Comparison of ENCODE assay signal across 24 cellular contexts in genomic region chr3:32837366-32837765, GRCh38. TPM values are rescaled to one million over a fixed set of nuclear protein-coding genes. Genes with fewer than 3 reads are reported as not detected.
A peak's percentile ranks its signal among the peaks of the same experiment; 100 is the strongest.
DNase-seq lines count a peak whose midpoint lies in the region; ATAC-seq, FAIRE-seq and TF ChIP-seq lines count a peak whose summit lies in the region.
"Had no signal": no experiment of that assay in that cellular context is flagged by ENCODE, and none has a peak within 500 bp of the region (broad histone marks: within the 10 kb centered on the region; RNA-seq: fewer than 3 reads in every experiment).

No MANE protein-coding gene starts in this region.

- H3K36me3 ChIP-seq in astrocyte (ENCODE audit: insufficient read depth, low read length), result no peaks in the 10 kb centered on the region
- no peaks in the 10 kb centered on the region for H3K36me3 ChIP-seq in iPS-18a (ENCODE audit: control insufficient read depth, low read depth, low read length)
- H3K36me3 ChIP-seq in neuronal stem cell (replicated peaks in 1 of 2; ENCODE audit: control insufficient read depth in 2 of 2, insufficient read depth in 2 of 2, low read length in 2 of 2), result peaks cover 0 to 34% of the 10 kb centered on the region in 2 donors
- no peaks in the 10 kb centered on the region for H3K36me3 ChIP-seq in MG63
- H3K36me3 ChIP-seq in PC-3 (ENCODE audit: low read depth, low read length), result no peaks in the 10 kb centered on the region

- H3K4me1 Mint-ChIP-seq in H9, result peaks cover 87 to 96% of the 10 kb centered on the region in 2 experiments
- H3K4me1 Mint-ChIP-seq in astrocyte (ENCODE audit: low read depth, unreplicated experiment), result peaks cover 57% of the 10 kb centered on the region

- H4K91ac ChIP-seq in H9 (ENCODE audit: insufficient read length, low read depth, low read length), result no peak overlapping the region
- H4K91ac ChIP-seq in neuronal stem cell (ENCODE audit: low read depth, low read length, poor library complexity), result no peak overlapping the region

- H3K9me3 Mint-ChIP-seq in H9 (no peaks in the 10 kb centered on the region; a peak in 1 of 5 replicates), astrocyte (ENCODE audit: unreplicated experiment) (no peaks in the 10 kb centered on the region)
- H3K9me3 Mint-ChIP-seq: CD4-positive, alpha-beta T cell; HFFc6 had no signal

- H3K4ac ChIP-seq in H9 (ENCODE audit: low read depth, low read length), result no peak overlapping the region
- H3K4ac ChIP-seq in neuronal stem cell (ENCODE audit: low read length), result no peak overlapping the region

- H3K9me3 ChIP-seq in H9 (ENCODE audit: control insufficient read depth, low read depth, low read length), result no peaks in the 10 kb centered on the region
- no peaks in the 10 kb centered on the region for H3K9me3 ChIP-seq in astrocyte (ENCODE audit: insufficient read depth, low read depth, low read length)
- H3K9me3 ChIP-seq in iPS-18a (ENCODE audit: control insufficient read depth, low read depth, low read length), result no peaks in the 10 kb centered on the region
- no peaks in the 10 kb centered on the region for H3K9me3 ChIP-seq in neuronal stem cell (replicated peaks in 1 of 2; ENCODE audit: control insufficient read depth in 2 of 2, insufficient read depth in 1 of 2, low read depth in 1 of 2, low read length in 2 of 2)
- no peaks in the 10 kb centered on the region for H3K9me3 ChIP-seq in MG63
- H3K9me3 ChIP-seq in PC-3 (ENCODE audit: low read length), result no peaks in the 10 kb centered on the region
- H3K9me3 ChIP-seq: A549, SK-N-SH had no signal

- H3K4me3 Mint-ChIP-seq in H9, result peak overlapping the region; percentile 35 to 71
- peak overlapping the region; percentile 66 for H3K4me3 Mint-ChIP-seq in astrocyte (ENCODE audit: unreplicated experiment)
- H3K4me3 Mint-ChIP-seq: CD4-positive, alpha-beta T cell; HFFc6 had no signal

- DNase-seq in H9 (no peak), astrocyte (ENCODE audit: low read depth) (no peak), neuronal stem cell (ENCODE audit: low spot score) (no peak), MG63 (no peak), PC-3 (no peak)
- DNase-seq: Calu3; CD4-positive, alpha-beta T cell; NCI-H1105 treated with DMSO at 0.1 percent for 48 hours; NCI-H1694; NCI-H510A; NCI-H748 treated with DMSO at 0.1 percent for 48 hours; RPMI8226; SHP77 treated with DMSO at 0.1 percent for 48 hours; SK-N-SH had no signal

- FAIRE-seq in astrocyte (lab: Jason Lieb, UNC), result no peak
- FAIRE-seq: A549, GM12878, H54 had no signal

- no peak overlapping the region for H4K5ac ChIP-seq in H9 (ENCODE audit: insufficient read length, low read depth, low read length)

- H3K23ac ChIP-seq in H9 (ENCODE audit: insufficient read length, low read depth, low read length) (no peak overlapping the region), neuronal stem cell (ENCODE audit: low read depth, low read length, poor library complexity) (no peak overlapping the region)

- no peak overlapping the region for H3K18ac ChIP-seq in H9 (ENCODE audit: insufficient read length, low read depth, low read length)
- no peak overlapping the region for H3K18ac ChIP-seq in neuronal stem cell (ENCODE audit: low read length)

- no peak overlapping the region for H3K56ac ChIP-seq in H9 (ENCODE audit: insufficient read length, low read depth, low read length)

- H2BK15ac ChIP-seq in H9 (ENCODE audit: low read depth, low read length), result no peak overlapping the region
- no peak overlapping the region for H2BK15ac ChIP-seq in neuronal stem cell (ENCODE audit: low read length)

- H3K27me3 ChIP-seq in H9 (ENCODE audit: insufficient read depth, low read length), result no peaks in the 10 kb centered on the region
- peaks cover 26% of the 10 kb centered on the region for H3K27me3 ChIP-seq in astrocyte (ENCODE audit: insufficient read depth, low read length)
- H3K27me3 ChIP-seq in iPS-18a (ENCODE audit: control insufficient read depth, insufficient read depth, low read length), result no peaks in the 10 kb centered on the region
- H3K27me3 ChIP-seq in neuronal stem cell (ENCODE audit: control insufficient read depth in 3 of 3, insufficient read depth in 3 of 3, low read depth in 1 of 3, low read length in 3 of 3), result no peaks in the 10 kb centered on the region
- no peaks in the 10 kb centered on the region for H3K27me3 ChIP-seq in MG63
- no peaks in the 10 kb centered on the region for H3K27me3 ChIP-seq in PC-3 (ENCODE audit: low read length)

- H3K27ac Mint-ChIP-seq in H9 (peak overlapping the region; percentile 92 to 94 (median 92)), astrocyte (ENCODE audit: unreplicated experiment) (peak overlapping the region; percentile 81)
- H3K27ac Mint-ChIP-seq: CD4-positive, alpha-beta T cell; HFFc6 had no signal

- no peak overlapping the region for H2BK12ac ChIP-seq in H9 (ENCODE audit: insufficient read length, low read depth, low read length)
- H2BK12ac ChIP-seq in neuronal stem cell (ENCODE audit: low read length), result no peak overlapping the region

- H3K4me2 ChIP-seq in H9 (ENCODE audit: insufficient read depth, insufficient read length, low read length), result peak overlapping the region; percentile 29
- H3K4me2 ChIP-seq in astrocyte (ENCODE audit: low read length), result no peak overlapping the region
- H3K4me2 ChIP-seq in neuronal stem cell (ENCODE audit: insufficient read depth, low read length, poor library complexity, severe bottlenecking), result no peak overlapping the region
- H3K4me2 ChIP-seq in PC-3 (ENCODE audit: low read length), result no peak overlapping the region
- H3K4me2 ChIP-seq: A549, SK-N-SH had no signal

- H3K79me1 ChIP-seq in H9 (ENCODE audit: insufficient read depth, low read depth, low read length, poor library complexity, severe bottlenecking), result no peaks in the 10 kb centered on the region
- no peaks in the 10 kb centered on the region for H3K79me1 ChIP-seq in neuronal stem cell (ENCODE audit: low read depth, low read length)

- no peak overlapping the region for H2AK5ac ChIP-seq in H9 (ENCODE audit: insufficient read length, low read length)
- no peak overlapping the region for H2AK5ac ChIP-seq in neuronal stem cell (ENCODE audit: low read depth, low read length)

- no peak overlapping the region for H2AFZ ChIP-seq in H9 (ENCODE audit: low read length)
- H2AFZ ChIP-seq in astrocyte (ENCODE audit: low read depth, low read length), result no peak overlapping the region
- no peak overlapping the region for H2AFZ ChIP-seq in neuronal stem cell (ENCODE audit: low read length)
- no peak overlapping the region for H2AFZ ChIP-seq in PC-3 (ENCODE audit: low read length)

- H2BK120ac ChIP-seq in H9 (ENCODE audit: low read depth, low read length, poor library complexity, severe bottlenecking), result no peak overlapping the region
- no peak overlapping the region for H2BK120ac ChIP-seq in neuronal stem cell (ENCODE audit: low read depth, low read length)

- H2BK5ac ChIP-seq in H9 (ENCODE audit: insufficient read length, low read length), result no peak overlapping the region
- no peak overlapping the region for H2BK5ac ChIP-seq in neuronal stem cell (ENCODE audit: low read length)

- no TSS peak for BruUV-seq in PC-3 (replicated peaks; lab: Mats Ljungman, UMichigan)

- no peaks in the 10 kb centered on the region for H3K9me2 ChIP-seq in PC-3 (replicated peaks; ENCODE audit: low read length)
- H3K9me2 ChIP-seq: SK-N-SH had no signal

- no peaks in the 10 kb centered on the region; the same call in 1 of the 2 replicates for H3K27me3 Mint-ChIP-seq in H9 (ENCODE audit: low read depth)
- no peaks in the 10 kb centered on the region for H3K27me3 Mint-ChIP-seq in astrocyte (ENCODE audit: low read depth, unreplicated experiment)
- H3K27me3 Mint-ChIP-seq: CD4-positive, alpha-beta T cell had no signal

- CTCF ChIA-PET in PC-3 (lab: Charles Lee), result no interaction called here

- no peak overlapping the region for H4K8ac ChIP-seq in H9 (replicated peaks; ENCODE audit: insufficient read length, low read depth, low read length)
- H4K8ac ChIP-seq in neuronal stem cell (ENCODE audit: low read depth, low read length), result no peak overlapping the region

- ATAC-seq in GM18498 (IDR thresholded peaks at IDR 0.05; ENCODE audit: unreplicated experiment), result no peak
- ATAC-seq in HG02885 (IDR thresholded peaks at IDR 0.05; ENCODE audit: poor library complexity, unreplicated experiment), result no peak
- no peak for ATAC-seq in PC-3
- ATAC-seq: A549, GM12878 had no signal

- intact Hi-C loops in PC-3 (cut with micrococcal nuclease), result no loop called here

- H3K79me2 ChIP-seq in H9 (ENCODE audit: insufficient read depth, low read length), result peaks cover 82% of the 10 kb centered on the region
- no peaks in the 10 kb centered on the region for H3K79me2 ChIP-seq in astrocyte (ENCODE audit: insufficient read depth, low read length)
- H3K79me2 ChIP-seq in PC-3 (ENCODE audit: low read length), result no peaks in the 10 kb centered on the region

- H3K27ac ChIP-seq in H9 (ENCODE audit: insufficient read length, low read depth, low read length), result peak overlapping the region; percentile 63
- H3K27ac ChIP-seq in astrocyte (ENCODE audit: low read depth, low read length), result no peak overlapping the region
- H3K27ac ChIP-seq in iPS-18a (ENCODE audit: low read length), result peak overlapping the region; percentile 31
- H3K27ac ChIP-seq in neuronal stem cell (replicated peaks; ENCODE audit: low read length), result peak overlapping the region; percentile 80
- H3K27ac ChIP-seq in PC-3 (ENCODE audit: low read length), result no peak overlapping the region
- H3K27ac ChIP-seq: A549 had no signal

- no peak overlapping the region for H3K4me3 ChIP-seq in astrocyte (ENCODE audit: insufficient read depth, low read depth, low read length)
- peak overlapping the region; percentile 54 for H3K4me3 ChIP-seq in iPS-18a (ENCODE audit: low read length)
- H3K4me3 ChIP-seq in neuronal stem cell (ENCODE audit: low read length in 2 of 2), result no peak overlapping the region
- no peak overlapping the region for H3K4me3 ChIP-seq in MG63
- H3K4me3 ChIP-seq in PC-3 (ENCODE audit: low read length), result no peak overlapping the region
- H3K4me3 ChIP-seq: A549, GM12878 had no signal

- no peak overlapping the region for H2BK20ac ChIP-seq in H9 (ENCODE audit: low read depth, low read length, poor library complexity, severe bottlenecking)

- peaks cover 1% of the 10 kb centered on the region for H3F3A ChIP-seq in PC-3 (ENCODE audit: low read length, unreplicated experiment)

- H3K14ac ChIP-seq in H9 (ENCODE audit: insufficient read depth, low read length) (no peak overlapping the region), neuronal stem cell (ENCODE audit: low read length) (no peak overlapping the region)

- H4K20me1 ChIP-seq in H9 (ENCODE audit: control insufficient read depth, insufficient read depth, insufficient read length), result no peaks in the 10 kb centered on the region
- no peaks in the 10 kb centered on the region for H4K20me1 ChIP-seq in astrocyte (ENCODE audit: insufficient read depth, low read length)
- H4K20me1 ChIP-seq in PC-3 (ENCODE audit: low read length), result no peaks in the 10 kb centered on the region

- TF ChIP-seq CTCF in H9 (conservative IDR thresholded peaks at IDR 0.05) (no peak), astrocyte (IDR thresholded peaks at IDR 0.05; ENCODE audit: insufficient read depth, low read depth, low read length) (no peak), PC-3 (conservative IDR thresholded peaks at IDR 0.05; ENCODE audit: low read depth, low read length) (no peak)

- WGBS in H9 (ENCODE audit: extremely low coverage, insufficient read length, low lambda C conversion rate), result no CpG with 5 or more reads among the region's 11 CpGs
- no CpG with 5 or more reads among the region's 11 CpGs for WGBS in neuronal stem cell (ENCODE audit: extremely low coverage in 2 of 2, insufficient read length in 2 of 2, insufficient replicate concordance in 1 of 2), 2 donors

- H3K23me2 ChIP-seq in H9 (ENCODE audit: insufficient read length, low read depth, low read length, poor library complexity, severe bottlenecking), result no peaks in the 10 kb centered on the region

- H3K9ac ChIP-seq in H9 (ENCODE audit: extremely low read depth, insufficient read length, low read length) (no peak overlapping the region), astrocyte (ENCODE audit: low read length) (no peak overlapping the region), iPS-18a (ENCODE audit: low read length) (peak overlapping the region; percentile 39), neuronal stem cell (ENCODE audit: low read depth, low read length, poor library complexity) (no peak overlapping the region), PC-3 (ENCODE audit: low read length) (no peak overlapping the region)
- H3K9ac ChIP-seq: SK-N-SH had no signal

- H3K36me3 Mint-ChIP-seq in H9 (ENCODE audit: insufficient read depth in 1 of 3, low read depth in 3 of 3) (peaks cover 6 to 11% (median 7%) of the 10 kb centered on the region in 3 experiments; a peak in 5 of 7 replicates), astrocyte (ENCODE audit: low read depth, unreplicated experiment) (no peaks in the 10 kb centered on the region)

- H3T11ph ChIP-seq in H9 (ENCODE audit: low read length), result no peak overlapping the region

- POLR2A ChIA-PET in PC-3 (lab: Charles Lee; ENCODE audit: unreplicated experiment), result no interaction called here

- peaks cover 40% of the 10 kb centered on the region for H3K4me1 ChIP-seq in H9 (ENCODE audit: insufficient read depth, low read length)
- H3K4me1 ChIP-seq in astrocyte (ENCODE audit: insufficient read depth, low read length), result no peaks in the 10 kb centered on the region
- H3K4me1 ChIP-seq in iPS-18a (ENCODE audit: control insufficient read depth, low read depth, low read length), result peaks cover 84% of the 10 kb centered on the region
- H3K4me1 ChIP-seq in neuronal stem cell (ENCODE audit: control insufficient read depth in 2 of 2, insufficient read depth in 1 of 2, low read depth in 1 of 2, low read length in 2 of 2), result peaks cover 33 to 43% of the 10 kb centered on the region in 2 donors
- peaks cover 11% of the 10 kb centered on the region for H3K4me1 ChIP-seq in PC-3 (ENCODE audit: insufficient read depth, low read length)

RNA-seq across cellular contexts. Expression of gene TRIM71, which starts 19.6 kb away (rescaled TPM):
- total RNA-seq in H9 (2021), result 364 and 376 TPM in 2 replicates
- total RNA-seq in astrocyte, result 10.9 and 17.2 TPM in 2 replicates
- 53.8 TPM for polyA plus RNA-seq in neuronal stem cell (2013, experiment 1 of 2)
- 57.6 TPM for polyA plus RNA-seq in neuronal stem cell (2013, experiment 2 of 2)
- total RNA-seq in MG63 (2014; rRNA removed; shearing (Covaris generic); ENCODE audit: low replicate concordance), result not detected in 2 replicates
- total RNA-seq in PC-3 (2014; rRNA removed), result 0.11 and 0.17 TPM in 2 replicates
- total RNA-seq: Calu3, HFFc6, HT-29, LHCN-M2 had no signal
- polyA plus RNA-seq: BJ, SK-N-SH had no signal

Comparison
In these comparisons a context has a peak if more than half of its experiments do, and no peak if none do; other contexts are left out.
1. H3K27ac ChIP-seq: peak in H9 (single experiment), iPS-18a (single experiment) and neuronal stem cell (single experiment); none in astrocyte (single experiment) and PC-3 (single experiment).
2. RNA of gene TRIM71, which starts 19.6 kb away (total RNA-seq): 364 to 376 TPM in H9; 10.9 to 17.2 TPM in astrocyte, 0.11 to 0.17 TPM in PC-3 and not detected in MG63; every median in the first group is over 10 times any median in the second.